24 cellular contexts compared by ENCODE assay signal in the genomic region with DNA sequence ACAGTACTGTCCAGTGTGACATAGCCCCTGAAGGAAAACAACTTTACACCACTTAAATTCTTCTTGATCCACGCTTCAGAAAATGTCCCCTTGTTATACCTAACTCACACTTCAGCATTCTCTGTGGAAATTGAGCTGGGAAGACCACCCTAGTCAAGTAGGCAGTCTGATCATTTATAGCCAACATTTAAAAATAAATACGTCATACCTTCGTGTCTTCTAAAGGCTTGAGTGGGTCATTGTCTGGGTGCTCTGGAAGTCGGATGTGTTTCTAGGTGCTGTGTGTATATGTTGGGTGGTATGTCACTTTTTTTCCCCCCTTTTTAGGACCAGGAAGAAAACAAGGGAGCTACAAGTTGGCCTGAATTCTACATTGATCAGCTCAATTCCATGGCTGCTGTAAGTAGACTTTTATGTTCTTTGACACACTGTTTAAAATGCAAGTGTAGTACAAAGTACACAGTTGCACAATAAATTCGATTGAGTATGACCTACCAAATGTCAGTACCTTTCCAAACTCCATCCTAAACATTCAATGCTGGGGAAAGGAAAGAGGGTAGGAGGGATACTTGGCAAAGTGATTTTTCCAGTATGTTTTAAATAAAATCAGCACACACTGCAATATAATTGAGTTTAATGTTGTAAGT.
DNase-seq lines count a peak whose midpoint lies in the region; ATAC-seq and FAIRE-seq lines count a peak whose summit lies in the region.
"Had no signal": no experiment of that assay in that cellular context is flagged by ENCODE, and none has a peak within 500 bp of the region (broad histone marks: within the 10 kb centered on the region; RNA-seq: fewer than 3 reads in every experiment).

No MANE protein-coding gene starts in this region.

- peaks cover 81% of the 10 kb centered on the region for H3K4me1 ChIP-seq in muscle layer of colon (ENCODE audit: insufficient read depth, low read length)

- peak; percentile 93 for FAIRE-seq in HTR-8/SVneo (lab: Jason Lieb, UNC)
- FAIRE-seq in urothelium cell line (lab: Jason Lieb, UNC), result peak; percentile 17
- FAIRE-seq: A204.1, G401.6, GM19239, H1, K562 had no signal

- H3K27me3 ChIP-seq in muscle layer of colon (ENCODE audit: control insufficient read depth in 1 of 2, insufficient read depth in 2 of 2, low read length in 2 of 2), result no peaks in the 10 kb centered on the region

- ATAC-seq in GM18861 (IDR thresholded peaks at IDR 0.05; ENCODE audit: unreplicated experiment), result no peak
- ATAC-seq: HCT116, K562 had no signal

- DNase-seq in HTR-8/SVneo (ENCODE audit: insufficient read length, low spot score) (no peak), inferior parietal cortex (ENCODE audit: extremely low spot score) (peak; percentile 8), urothelium cell line (ENCODE audit: low spot score) (no peak)
- DNase-seq in activated CD4-positive, alpha-beta T cell treated with anti-CD3 and anti-CD28 coated beads, Interleukin-2, amount 50 U/mL, for 48 hours, result no peak
- DNase-seq in effector CD4-positive, alpha-beta T cell, result no peak
- DNase-seq: Calu3; CD8-positive, alpha-beta memory T cell; DMS153; MM.1S; NCI-H1048; NCI-H1417 treated with DMSO at 0.1 percent for 48 hours; NCI-H187; NCI-H446; NCI-H526 treated with DMSO at 0.1 percent for 48 hours; Right ventricle myocardium superior had no signal

- no peaks in the 10 kb centered on the region for H3K9me3 ChIP-seq in muscle layer of colon (ENCODE audit: low read length)

- no peak overlapping the region for H3K4me3 ChIP-seq in muscle layer of colon (ENCODE audit: low read depth in 1 of 2, low read length in 2 of 2)
- H3K4me3 ChIP-seq: K562 had no signal

- H3K36me3 ChIP-seq in muscle layer of colon (ENCODE audit: insufficient read depth, low read length), result no peaks in the 10 kb centered on the region

- peak overlapping the region; percentile 0 for H3K27ac ChIP-seq in muscle layer of colon (ENCODE audit: low read depth, low read length)
- H3K27ac ChIP-seq: C4-2B had no signal

- H3K9ac ChIP-seq in muscle layer of colon (ENCODE audit: low read length), result no peak overlapping the region
